ENCODE assay signal across 19 cellular contexts in genomic region chr4:75834095-75834771, GRCh38.
DNase-seq lines count a peak whose midpoint lies in the region; ATAC-seq, FAIRE-seq and TF ChIP-seq lines count a peak whose summit lies in the region.
"Had no signal": no experiment of that assay in that cellular context is flagged by ENCODE, and none has a peak within 500 bp of the region (broad histone marks: within the 10 kb centered on the region; RNA-seq: fewer than 3 reads in every experiment).

No MANE protein-coding gene starts in this region.

- TF ChIP-seq CTCF in A549 (IDR thresholded peaks at IDR 0.05) (no peak), HEK293 (tag by site-specific recombination; IDR thresholded peaks at IDR 0.05) (no peak), Peyer's patch (IDR thresholded peaks at IDR 0.05) (no peak)

- H3K4me1 ChIP-seq in A549 (peaks cover 17% of the 10 kb centered on the region), HEK293 (ENCODE audit: control insufficient read depth, insufficient read depth, low read length) (no peaks in the 10 kb centered on the region), adipocyte (ENCODE audit: control insufficient read depth, insufficient read depth, low read length) (peaks cover 21% of the 10 kb centered on the region), Peyer's patch (no peaks in the 10 kb centered on the region)

- no peak for TF ChIP-seq EP300 in A549 (IDR thresholded peaks at IDR 0.05)

- POLR2A ChIA-PET in A549 (lab: Yijun Ruan, JAX) = no interaction called here
- POLR2A ChIA-PET in HEK293 (lab: Yijun Ruan, JAX) = no interaction called here

- CTCF ChIA-PET in A549 (lab: Yijun Ruan, JAX) (interaction anchor here (1.1 kb wide), 1 partner anchor 19 kb away, joined by 3 read pairs; no protein-coding TSS in a partner anchor), HEK293 (lab: Yijun Ruan, JAX) (interaction anchor here (1.4 kb wide), 1 partner anchor 14 kb away, joined by 7 read pairs; no protein-coding TSS in a partner anchor)

- H3K36me3 ChIP-seq in HEK293 (ENCODE audit: control insufficient read depth in 2 of 2, insufficient read depth in 1 of 2, low read length in 2 of 2) (no peaks in the 10 kb centered on the region), adipocyte (ENCODE audit: control insufficient read depth, insufficient read depth, low read length, severe bottlenecking) (no peaks in the 10 kb centered on the region), Peyer's patch (no peaks in the 10 kb centered on the region)
- H3K36me3 ChIP-seq: BLaER1 had no signal

- H3K9me3 ChIP-seq in A549 (no peaks in the 10 kb centered on the region; the same call in 2 of the 3 replicates), HEK293 (ENCODE audit: control insufficient read depth, insufficient read depth, low read depth, low read length) (no peaks in the 10 kb centered on the region), adipocyte (ENCODE audit: control insufficient read depth, low read length) (no peaks in the 10 kb centered on the region), Peyer's patch (no peaks in the 10 kb centered on the region)

- ATAC-seq in A549 = no peak
- no peak for ATAC-seq in HG02642 (IDR thresholded peaks at IDR 0.05; ENCODE audit: poor library complexity, unreplicated experiment)
- ATAC-seq: Panc1 had no signal

- 93% methylated on average over 1 of the region's 1 CpG for WGBS in A549 (ENCODE audit: missing lambda C conversion rate)

- FAIRE-seq in A549 (lab: Jason Lieb, UNC) = no peak
- FAIRE-seq: GM19239, H54 had no signal

- H3K4me3 ChIP-seq in A549 (no peak overlapping the region), HEK293 (ENCODE audit: low read depth, low read length) (no peak overlapping the region), adipocyte (ENCODE audit: low read length) (no peak overlapping the region), Peyer's patch (no peak overlapping the region)
- H3K4me3 ChIP-seq: BLaER1 had no signal

- no peak for DNase-seq in A549 (ENCODE audit: low read depth in 1 of 2, low spot score in 1 of 2)
- peak; percentile 6 for DNase-seq in adipocyte (ENCODE audit: low read depth)
- DNase-seq in fibroblast of the conjunctiva (ENCODE audit: low read depth) = peak; percentile 10
- DNase-seq in SHP77 treated with DMSO at 0.1 percent for 48 hours (lab: John Stamatoyannopoulos, UW) = no peak
- no peak for DNase-seq in Peyer's patch
- DNase-seq: CD4-positive, alpha-beta memory T cell; DMS153; GF-D8; NCI-H1417; NCI-H187; NCI-H345; NCI-H524 treated with DMSO at 0.1 percent for 48 hours had no signal

- H3K9ac ChIP-seq in adipocyte (ENCODE audit: low read length) = no peak overlapping the region
- H3K9ac ChIP-seq: BLaER1 had no signal

- peak overlapping the region; percentile 51 to 75; a peak in 5 of 6 replicates for H3K27ac ChIP-seq in A549
- H3K27ac ChIP-seq in HEK293 (ENCODE audit: extremely low read depth, low read depth, low read length) = no peak overlapping the region
- no peak overlapping the region for H3K27ac ChIP-seq in Peyer's patch
- H3K27ac ChIP-seq: BLaER1, HL-60 had no signal

- no peak for TF ChIP-seq POLR2A in A549 (IDR thresholded peaks at IDR 0.05; ENCODE audit: low read length)
- no peak for TF ChIP-seq POLR2A in Peyer's patch (IDR thresholded peaks at IDR 0.05)

- H3K4me2 ChIP-seq in A549 = peak overlapping the region; percentile 30; the same call in 1 of the 3 replicates
- H3K4me2 ChIP-seq: BLaER1 had no signal

- H3K27me3 ChIP-seq in adipocyte (replicated peaks; ENCODE audit: control insufficient read depth, insufficient read depth, low read length) (no peaks in the 10 kb centered on the region), Peyer's patch (no peaks in the 10 kb centered on the region)
- H3K27me3 ChIP-seq: BLaER1 had no signal

- no peak for TF ChIP-seq RAD21 in A549 (conservative IDR thresholded peaks at IDR 0.05 in 1 of 2, IDR thresholded peaks at IDR 0.05 in 1 of 2)

TF ChIP-seq in A549, 52 proteins besides CTCF, POLR2A, EP300 and RAD21 (continues in another document):
- TF ChIP-seq ZFP36 (IDR thresholded peaks at IDR 0.05; ENCODE audit: borderline replicate concordance, partially characterized antibody) (no peak), ZNF302 (CRISPR knock-in tag; IDR thresholded peaks at IDR 0.05) (peak; percentile 83; the same call in 1 of the 2 replicates), FOSB (CRISPR knock-in tag; IDR thresholded peaks at IDR 0.05) (no peak), EHF (CRISPR knock-in tag; IDR thresholded peaks at IDR 0.05) (peak; percentile 94), SREBF2 (IDR thresholded peaks at IDR 0.05) (no peak), FOXS1 (CRISPR knock-in tag; IDR thresholded peaks at IDR 0.05) (peak; percentile 76; the same call in 1 of the 2 replicates), NR3C1 (IDR thresholded peaks at IDR 0.05) (no peak), REST (IDR thresholded peaks at IDR 0.05) (no peak), HOXB13 (CRISPR knock-in tag; IDR thresholded peaks at IDR 0.05; ENCODE audit: low read depth) (peak; percentile 98), ZC3H11A (IDR thresholded peaks at IDR 0.05) (no peak), HOXB5 (CRISPR knock-in tag; IDR thresholded peaks at IDR 0.05) (peak; percentile 96), TFCP2L1 (CRISPR knock-in tag; IDR thresholded peaks at IDR 0.05) (peak; percentile 63; the same call in 1 of the 2 replicates), TP53 (CRISPR knock-in tag; IDR thresholded peaks at IDR 0.05) (0 out of 2 replicates have a peak, but pooled peaks have one; percentile 53), SMC3 (IDR thresholded peaks at IDR 0.05) (no peak)

TF ChIP-seq in HEK293, 187 proteins besides CTCF, POLR2A, EP300 and RAD21:
- TF ChIP-seq ZNF521 (tag by site-specific recombination; IDR thresholded peaks at IDR 0.05) = no peak
- TF ChIP-seq ZNF549 (tag by site-specific recombination; IDR thresholded peaks at IDR 0.05) = peak; percentile 96
- no peak for TF ChIP-seq ZFP37 (tag by site-specific recombination; IDR thresholded peaks at IDR 0.05)

Comparison
In these comparisons a context has a peak if more than half of its experiments do, and no peak if none do; other contexts are left out.
1. DNase-seq: peak in adipocyte (single experiment) and fibroblast of the conjunctiva (single experiment); none in A549 (0 of 2), SHP77 treated with DMSO at 0.1 percent for 48 hours (single experiment) and Peyer's patch (0 of 3).
2. H3K27ac ChIP-seq: peak in A549 (2 of 2); none in HEK293 (single experiment) and Peyer's patch (0 of 4).
3. Of the 5 proteins assayed by ChIP-seq in both HEK293 and A549: peak only in HEK293: none; only in A549: HOXA7 and ZNF302; in both: none; in neither: 3.